ENCODE assay signal across 30 cellular contexts in genomic region chr16:22132801-22133200, GRCh38. TPM values are rescaled to one million over a fixed set of nuclear protein-coding genes. Genes with fewer than 3 reads are reported as not detected.
"Had no signal": no experiment of that assay in that cellular context is flagged by ENCODE, and none has a peak within 500 bp of the region (broad histone marks: within the 10 kb centered on the region; RNA-seq: fewer than 3 reads in every experiment).

No MANE protein-coding gene starts in this region.

- H3K27ac ChIP-seq: colonic mucosa, epithelial cell of prostate, esophagus squamous epithelium, gastrocnemius medialis, heart right ventricle, left lung, lower lobe of right lung had no signal

- H3K4me1 ChIP-seq: colonic mucosa, esophagus squamous epithelium, gastrocnemius medialis, heart right ventricle, left lung, lower lobe of right lung had no signal

- ATAC-seq: effector memory CD8-positive, alpha-beta T cell; esophagus mucosa; gastrocnemius medialis; heart right ventricle; left cardiac atrium; left lung; left ventricle myocardium superior; lower lobe of right lung; mucosa of descending colon had no signal

- H3K36me3 ChIP-seq: colonic mucosa, esophagus squamous epithelium, gastrocnemius medialis, heart right ventricle, left lung, lower lobe of right lung had no signal

- FAIRE-seq: endometrium, islet of Langerhans, keratinocyte had no signal

- H3K4me3 ChIP-seq: colonic mucosa, esophagus squamous epithelium, gastrocnemius medialis, heart right ventricle, left lung, lower lobe of right lung, mucosa of descending colon had no signal

- H3K9me3 ChIP-seq: colonic mucosa, esophagus squamous epithelium, gastrocnemius medialis, left lung, lower lobe of right lung, mucosa of descending colon had no signal

- DNase-seq: colonic mucosa; cortex of kidney; effector CD8-positive, alpha-beta T cell; effector memory CD8-positive, alpha-beta T cell; endodermal cell; erythroblast; esophagus squamous epithelium; foreskin melanocyte; gastrocnemius medialis; glutamatergic neuron; head of caudate nucleus; heart right ventricle; hippocampal formation; left cardiac atrium; left lung; left ventricle myocardium superior; lower lobe of right lung; mesenchymal stem cell; mucosa of descending colon had no signal

- H3K27me3 ChIP-seq: colonic mucosa, gastrocnemius medialis, left lung had no signal

RNA-seq across cellular contexts. Expression of gene SDR42E2, which starts 29.5 kb away (rescaled TPM):
- total RNA-seq: chondrocyte, colonic mucosa, endodermal cell, esophagus mucosa, esophagus squamous epithelium, gastrocnemius medialis, glomerular endothelial cell, kidney epithelial cell, left cardiac atrium, left ventricle myocardium superior, lower leg skin, mesenteric fat pad, mucosa of descending colon had no signal
- polyA plus RNA-seq: keratinocyte had no signal

RNA-seq across cellular contexts. Expression of gene VWA3A, which starts 40.5 kb away (rescaled TPM):
- total RNA-seq: chondrocyte, colonic mucosa, esophagus mucosa, esophagus squamous epithelium, gastrocnemius medialis, glomerular endothelial cell, left cardiac atrium, lung microvascular endothelial cell had no signal
